In the genomic region with DNA sequence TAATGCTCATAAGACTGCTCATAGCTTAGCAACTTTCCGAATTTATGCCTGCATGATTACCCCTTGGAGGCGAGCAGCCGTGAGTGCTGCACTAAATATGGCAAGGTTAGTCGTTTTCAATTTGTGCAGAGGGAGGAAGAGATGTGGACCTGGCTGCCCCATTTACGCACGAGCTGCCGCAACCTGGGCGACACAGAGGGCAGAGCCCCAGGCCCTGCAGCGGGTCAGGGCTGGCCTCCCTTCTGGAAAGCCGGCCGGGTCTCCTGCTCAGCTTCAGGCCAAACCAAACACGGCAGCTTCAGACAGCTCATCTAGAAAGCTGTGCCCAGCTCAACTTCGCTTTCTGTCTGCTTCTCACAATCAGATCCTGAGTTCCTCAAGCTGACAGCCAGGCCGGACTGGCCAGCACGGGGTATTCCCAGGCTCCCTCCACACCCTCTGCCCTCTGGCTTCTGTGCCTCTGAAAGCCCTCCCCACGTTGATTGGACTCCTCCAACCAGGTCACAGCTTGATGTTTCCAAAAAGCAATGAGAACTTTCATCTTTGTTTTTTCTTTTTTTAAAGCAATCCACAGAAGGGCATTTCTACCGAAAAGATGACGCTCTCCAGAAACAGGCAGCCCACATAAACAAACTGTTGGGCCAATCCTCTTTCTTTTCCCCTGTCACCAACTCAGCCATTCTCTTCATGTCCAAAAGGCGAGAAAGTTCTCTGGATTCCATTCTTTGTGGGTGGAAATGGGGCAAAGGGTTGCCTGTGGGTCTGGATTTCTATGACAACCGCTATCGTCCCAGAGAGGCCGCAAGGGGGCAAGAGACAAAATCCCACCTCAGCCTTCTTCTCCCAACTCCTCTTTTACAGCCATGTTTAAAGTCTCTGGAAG, we compare ENCODE assay signal across 12 cellular contexts.
DNase-seq lines count a peak whose midpoint lies in the region; ATAC-seq and TF ChIP-seq lines count a peak whose summit lies in the region.
"Had no signal": no experiment of that assay in that cellular context is flagged by ENCODE, and none has a peak within 500 bp of the region (broad histone marks: within the 10 kb centered on the region; RNA-seq: fewer than 3 reads in every experiment).

No MANE protein-coding gene starts in this region.

- intact Hi-C loops in PC-9 (cut with micrococcal nuclease; ENCODE audit: unreplicated experiment) = no loop called here

- H3K4me3 Mint-ChIP-seq in activated T-helper 17 cell treated with anti-CD3 and anti-CD28 coated beads, Interleukin-2, amount 50 U/mL, for 72 hours = no peak overlapping the region
- H3K4me3 Mint-ChIP-seq: CD4-positive, alpha-beta T cell had no signal

- no peaks in the 10 kb centered on the region for H3K36me3 ChIP-seq in fibroblast of lung (ENCODE audit: control insufficient read depth, insufficient read depth, low read length)
- H3K36me3 ChIP-seq in PC-9 (ENCODE audit: low read depth) = no peaks in the 10 kb centered on the region

- H3K4me3 ChIP-seq in fibroblast of lung (replicated peaks in 1 of 4; ENCODE audit: control extremely low read depth in 1 of 4, insufficient read depth in 1 of 4, low read depth in 3 of 4, low read length in 4 of 4) = peak overlapping the region in 3 of 4 experiments; percentile 25 to 36 (median 27)
- no peak overlapping the region for H3K4me3 ChIP-seq in PC-9

- POLR2A ChIA-PET in PC-9 (lab: Charles Lee; ENCODE audit: unreplicated experiment) = no interaction called here

- no peaks in the 10 kb centered on the region for H3K4me1 Mint-ChIP-seq in activated T-helper 17 cell treated with anti-CD3 and anti-CD28 coated beads, Interleukin-2, amount 50 U/mL, for 72 hours

- peak overlapping the region; percentile 87 for H3K27ac ChIP-seq in fibroblast of lung (ENCODE audit: insufficient read depth, low read length)
- H3K27ac ChIP-seq in PC-9 = no peak overlapping the region

- peak overlapping the region; percentile 93 for H3K4me2 ChIP-seq in fibroblast of lung (ENCODE audit: extremely low read depth, insufficient read depth, low read length)
- no peak overlapping the region for H3K4me2 ChIP-seq in PC-9

- H3K27me3 Mint-ChIP-seq in activated T-helper 17 cell treated with anti-CD3 and anti-CD28 coated beads, Interleukin-2, amount 50 U/mL, for 72 hours = peaks cover 8% of the 10 kb centered on the region
- H3K27me3 Mint-ChIP-seq: progenitor cell of endocrine pancreas had no signal

- H2AFZ ChIP-seq in fibroblast of lung (ENCODE audit: low read length) (no peak overlapping the region), PC-9 (no peak overlapping the region)

- H3K36me3 Mint-ChIP-seq in activated T-helper 17 cell treated with anti-CD3 and anti-CD28 coated beads, Interleukin-2, amount 50 U/mL, for 72 hours (ENCODE audit: low read depth) = no peaks in the 10 kb centered on the region

- H3K9ac ChIP-seq in fibroblast of lung (ENCODE audit: insufficient read depth, low read length) = peak overlapping the region; percentile 65

- no peak for TF ChIP-seq CTCF in fibroblast of lung (conservative IDR thresholded peaks at IDR 0.05 in 1 of 2, IDR thresholded peaks at IDR 0.05 in 1 of 2; ENCODE audit: low read depth in 1 of 2, low read length in 2 of 2)
- TF ChIP-seq CTCF in PC-9 (conservative IDR thresholded peaks at IDR 0.05) = no peak

- CTCF ChIA-PET in PC-9 (lab: Charles Lee) = no interaction called here

- no peaks in the 10 kb centered on the region for H3K9me3 Mint-ChIP-seq in activated T-helper 17 cell treated with anti-CD3 and anti-CD28 coated beads, Interleukin-2, amount 50 U/mL, for 72 hours
- H3K9me3 Mint-ChIP-seq: CD4-positive, alpha-beta T cell had no signal

- no peaks in the 10 kb centered on the region for H3K9me3 ChIP-seq in fibroblast of lung (ENCODE audit: control insufficient read depth, insufficient read depth, low read depth, low read length)
- no peaks in the 10 kb centered on the region for H3K9me3 ChIP-seq in PC-9 (ENCODE audit: insufficient read depth, low read depth)

- no peak overlapping the region for H3K27ac Mint-ChIP-seq in activated T-helper 17 cell treated with anti-CD3 and anti-CD28 coated beads, Interleukin-2, amount 50 U/mL, for 72 hours
- H3K27ac Mint-ChIP-seq: CD4-positive, alpha-beta T cell had no signal

- H4K20me1 ChIP-seq in fibroblast of lung (ENCODE audit: control insufficient read depth, extremely low read depth, insufficient read depth, low read length) (no peaks in the 10 kb centered on the region), PC-9 (ENCODE audit: insufficient read depth) (no peaks in the 10 kb centered on the region)

- H3K4me1 ChIP-seq in fibroblast of lung (ENCODE audit: control insufficient read depth, extremely low read depth, insufficient read depth, low read length) (peaks cover 18% of the 10 kb centered on the region), PC-9 (replicated peaks; ENCODE audit: insufficient read depth) (no peaks in the 10 kb centered on the region)

- peak; percentile 70 to 75 for DNase-seq in fibroblast of lung (ENCODE audit: low read depth in 2 of 2)
- peak; percentile 80 for DNase-seq in mesenteric fat pad (ENCODE audit: low spot score)
- peak; percentile 66 for DNase-seq in stromal cell of bone marrow (ENCODE audit: low read depth)
- no peak for DNase-seq in RKO (ENCODE audit: low spot score)
- no peak for DNase-seq in PC-9
- DNase-seq: activated CD8-positive, alpha-beta memory T cell treated with anti-CD3 and anti-CD28 coated beads, Interleukin-2, amount 50 U/mL, for 48 hours; CD4-positive, alpha-beta T cell; NCI-H2171 had no signal

- peak; percentile 74 for ATAC-seq in SK-N-SH treated with all-trans-retinoic acid at 6 μM for 48 hours
- ATAC-seq in activated T-helper 17 cell treated with anti-CD3 and anti-CD28 coated beads, Interleukin-2, amount 50 U/mL, for 72 hours (replicated peaks) = no peak
- ATAC-seq in GM19467 (IDR thresholded peaks at IDR 0.05; ENCODE audit: unreplicated experiment) = no peak

- BruUV-seq in PC-9 (replicated peaks; lab: Mats Ljungman, UMichigan) = no TSS peak

- H3K27me3 ChIP-seq in fibroblast of lung (ENCODE audit: control insufficient read depth, insufficient read depth, low read length) = no peaks in the 10 kb centered on the region
- H3K27me3 ChIP-seq in PC-9 (ENCODE audit: insufficient read depth, low read depth) = no peaks in the 10 kb centered on the region

- H3F3A ChIP-seq in PC-9 (ENCODE audit: insufficient read depth, low read depth) = no peaks in the 10 kb centered on the region

- no peaks in the 10 kb centered on the region for H3K9me2 ChIP-seq in PC-9 (ENCODE audit: insufficient read depth)

- H3K79me2 ChIP-seq in fibroblast of lung (ENCODE audit: control insufficient read depth, insufficient read depth, low read length) (peaks cover 14% of the 10 kb centered on the region), PC-9 (ENCODE audit: low read depth) (no peaks in the 10 kb centered on the region; the same call in 1 of the 2 replicates)

TF ChIP-seq in SK-N-SH treated with all-trans-retinoic acid at 6 μM for 48 hours, 23 proteins besides CTCF, POLR2A, EP300 and RAD21:
- no peak for TF ChIP-seq OSR1 (CRISPR knock-in tag; IDR thresholded peaks at IDR 0.05)
- no peak for TF ChIP-seq ARNTL (CRISPR knock-in tag; IDR thresholded peaks at IDR 0.05; ENCODE audit: borderline replicate concordance, low read depth)
- no peak for TF ChIP-seq ISL1 (CRISPR knock-in tag; IDR thresholded peaks at IDR 0.05)
- no peak for TF ChIP-seq TOX (CRISPR knock-in tag; IDR thresholded peaks at IDR 0.05; ENCODE audit: borderline replicate concordance)
- TF ChIP-seq CREB5 (CRISPR knock-in tag; IDR thresholded peaks at IDR 0.05; ENCODE audit: low read depth) = no peak
- no peak for TF ChIP-seq ZFP3 (CRISPR knock-in tag; IDR thresholded peaks at IDR 0.05)
- TF ChIP-seq PPARA (CRISPR knock-in tag; IDR thresholded peaks at IDR 0.05; ENCODE audit: borderline replicate concordance) = no peak
- no peak for TF ChIP-seq POU6F1 (CRISPR knock-in tag; IDR thresholded peaks at IDR 0.05; ENCODE audit: borderline replicate concordance, low read depth)
- no peak for TF ChIP-seq ZFP30 (CRISPR knock-in tag; IDR thresholded peaks at IDR 0.05)
- no peak for TF ChIP-seq CSDC2 (CRISPR knock-in tag; IDR thresholded peaks at IDR 0.05)

Comparison
In these comparisons a context has a peak if more than half of its experiments do, and no peak if none do; other contexts are left out.
1. DNase-seq: peak in fibroblast of lung (2 of 2), mesenteric fat pad (single experiment) and stromal cell of bone marrow (single experiment); none in RKO (single experiment) and PC-9 (0 of 2).